29 cellular contexts compared by ENCODE assay signal in genomic region chr5:53298841-53299240, GRCh38.
"Had no signal": no experiment of that assay in that cellular context is flagged by ENCODE, and none has a peak within 500 bp of the region (broad histone marks: within the 10 kb centered on the region; RNA-seq: fewer than 3 reads in every experiment).

No MANE protein-coding gene starts in this region.

- H3K27me3 Mint-ChIP-seq: natural killer cell treated with Interleukin-12 subunit alpha and Interleukin-12 subunit beta and Interleukin-15 and Interleukin-18, amount 100 ng/mL, for 72 hours had no signal

- H3K4me3 ChIP-seq: coronary artery, dorsolateral prefrontal cortex, heart right ventricle, left lung, lower lobe of right lung, thoracic aorta had no signal

- H3K9me3 ChIP-seq: heart right ventricle, left lung, lower lobe of right lung, thoracic aorta had no signal

- H3K36me3 Mint-ChIP-seq: activated CD4-positive, alpha-beta memory T cell treated with anti-CD3 and anti-CD28 coated beads for 36 hours; activated naive CD8-positive, alpha-beta T cell; natural killer cell treated with Interleukin-12 subunit alpha and Interleukin-12 subunit beta and Interleukin-15 and Interleukin-18, amount 100 ng/mL, for 72 hours; stimulated activated effector memory CD8-positive, alpha-beta T cell treated with anti-CD3 and anti-CD28 coated beads, Interleukin-12 subunit alpha, Interleukin-12 subunit beta, amount 100 ng/mL, for 72 hours had no signal

- H3K4me1 ChIP-seq: heart right ventricle, left lung, lower lobe of right lung had no signal

- H3K27ac ChIP-seq: coronary artery, dorsolateral prefrontal cortex, heart right ventricle, left lung, lower lobe of right lung, thoracic aorta, VCaP had no signal

- ATAC-seq: heart right ventricle; left lung; lower lobe of right lung; natural killer cell treated with Interleukin-12 subunit alpha and Interleukin-12 subunit beta and Interleukin-15 and Interleukin-18, amount 100 ng/mL, for 72 hours; right cardiac atrium; stimulated activated effector memory CD8-positive, alpha-beta T cell treated with anti-CD3 and anti-CD28 coated beads, Interleukin-12 subunit alpha, Interleukin-12 subunit beta, amount 100 ng/mL, for 72 hours had no signal

- FAIRE-seq: urothelium cell line had no signal

- H3K36me3 ChIP-seq: heart right ventricle, left lung, lower lobe of right lung, thoracic aorta had no signal

- H3K9me3 Mint-ChIP-seq: stimulated activated effector memory CD8-positive, alpha-beta T cell treated with anti-CD3 and anti-CD28 coated beads, Interleukin-12 subunit alpha, Interleukin-12 subunit beta, amount 100 ng/mL, for 72 hours had no signal

- H3K27ac Mint-ChIP-seq: activated CD4-positive, alpha-beta memory T cell treated with anti-CD3 and anti-CD28 coated beads for 36 hours; activated naive CD8-positive, alpha-beta T cell; natural killer cell treated with Interleukin-12 subunit alpha and Interleukin-12 subunit beta and Interleukin-15 and Interleukin-18, amount 100 ng/mL, for 72 hours; stimulated activated effector memory CD8-positive, alpha-beta T cell treated with anti-CD3 and anti-CD28 coated beads, Interleukin-12 subunit alpha, Interleukin-12 subunit beta, amount 100 ng/mL, for 72 hours; stimulated activated naive CD8-positive, alpha-beta T cell treated with anti-CD3 and anti-CD28 coated beads, Interleukin-15, Interleukin-2, amounts not matched to agents 100 ng/mL and 50 ng/mL, for 24 hours had no signal

- H3K4me3 Mint-ChIP-seq: activated CD4-positive, alpha-beta memory T cell treated with anti-CD3 and anti-CD28 coated beads for 36 hours; activated naive CD8-positive, alpha-beta T cell; natural killer cell treated with Interleukin-12 subunit alpha and Interleukin-12 subunit beta and Interleukin-15 and Interleukin-18, amount 100 ng/mL, for 72 hours; stimulated activated effector memory CD8-positive, alpha-beta T cell treated with anti-CD3 and anti-CD28 coated beads, Interleukin-12 subunit alpha, Interleukin-12 subunit beta, amount 100 ng/mL, for 72 hours; stimulated activated naive CD8-positive, alpha-beta T cell treated with anti-CD3 and anti-CD28 coated beads, Interleukin-15, Interleukin-2, amounts not matched to agents 100 ng/mL and 50 ng/mL, for 24 hours had no signal

- H3K27me3 ChIP-seq: heart right ventricle, left lung had no signal

- DNase-seq: activated CD4-positive, alpha-beta memory T cell treated with anti-CD3 and anti-CD28 coated beads for 36 hours; activated CD4-positive, alpha-beta T cell treated with anti-CD3 and anti-CD28 coated beads for 48 hours; activated CD8-positive, alpha-beta memory T cell treated with anti-CD3 and anti-CD28 coated beads, Interleukin-2, amount 50 U/mL, for 4 hours; activated effector memory CD4-positive, alpha-beta T cell treated with Interleukin-2 at 50 U/mL for 16 hours; activated naive CD4-positive, alpha-beta T cell treated with Interleukin-2 at 50 U/mL for 16 hours; activated T-cell treated with anti-CD3 and anti-CD28 coated beads, Interleukin-2, amount 50 U/mL, for 48 hours; amygdala; dorsolateral prefrontal cortex; effector memory CD4-positive, alpha-beta T cell; erythroblast; foreskin melanocyte; heart right ventricle; left lung; lower lobe of right lung; mesendoderm; posterior cingulate gyrus; right cardiac atrium; stimulated activated CD4-positive, alpha-beta T cell treated with anti-CD3 and anti-CD28 coated beads, Interleukin-12 subunit alpha, Interleukin-12 subunit beta, amount 100 ng/mL, for 4 hours; stimulated activated CD4-positive, alpha-beta T cell treated with anti-CD3 and anti-CD28 coated beads, Interleukin-4, amount 100 ng/mL, for 24 hours; T-helper 9 cell; trophoblast cell had no signal
